In the genomic region with DNA sequence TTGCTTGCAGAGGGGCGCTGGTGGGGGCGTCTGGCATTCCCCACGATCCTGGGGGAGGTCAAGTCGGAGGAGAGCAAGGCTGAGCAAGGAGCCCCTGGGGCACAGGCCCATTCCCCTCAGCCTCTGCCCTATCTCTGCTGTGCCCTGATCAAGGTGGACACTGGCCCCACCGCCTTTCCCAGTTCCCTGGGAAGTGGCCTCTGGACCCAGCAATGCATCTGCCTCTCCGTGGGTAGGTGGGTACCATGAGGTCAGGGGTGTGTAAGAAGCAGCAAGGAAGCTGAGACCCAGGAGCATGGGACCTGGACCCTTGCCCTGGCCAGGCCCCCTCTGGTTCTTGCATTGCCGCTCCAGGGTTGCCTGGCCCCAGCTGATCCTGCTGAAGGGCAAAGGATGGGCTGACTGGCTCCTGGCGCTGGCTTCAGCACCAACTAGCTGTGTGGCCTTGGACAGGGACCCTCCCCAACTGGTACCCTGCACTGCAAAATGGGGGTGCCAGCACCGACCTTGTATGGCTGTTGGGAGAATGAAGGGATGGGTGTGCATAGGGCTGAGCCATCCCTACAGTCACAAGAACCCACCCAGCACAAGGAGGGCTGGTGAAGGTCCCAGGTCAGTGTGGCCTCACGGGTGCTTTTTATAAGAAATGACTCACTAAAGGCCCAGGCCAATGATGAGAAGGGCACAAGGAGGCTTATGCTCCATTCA, we compare ENCODE assay signal across 15 cellular contexts. TPM values are rescaled to one million over a fixed set of nuclear protein-coding genes. Genes with fewer than 3 reads are reported as not detected.
DNase-seq lines count a peak whose midpoint lies in the region; FAIRE-seq and TF ChIP-seq lines count a peak whose summit lies in the region.
"Had no signal": no experiment of that assay in that cellular context is flagged by ENCODE, and none has a peak within 500 bp of the region (broad histone marks: within the 10 kb centered on the region; RNA-seq: fewer than 3 reads in every experiment).

No MANE protein-coding gene starts in this region.

- FAIRE-seq in kidney (lab: Jason Lieb, UNC) = no peak

- peaks cover 8% of the 10 kb centered on the region for H3K4me1 Mint-ChIP-seq in activated naive CD4-positive, alpha-beta T cell treated with anti-CD3 and anti-CD28 coated beads for 36 hours (ENCODE audit: low read depth)

- H3K9me3 Mint-ChIP-seq in activated naive CD4-positive, alpha-beta T cell treated with anti-CD3 and anti-CD28 coated beads for 36 hours = no peaks in the 10 kb centered on the region

- H3K9me3 ChIP-seq in kidney (ENCODE audit: control insufficient read depth in 1 of 2, low read length in 2 of 2) (no peaks in the 10 kb centered on the region), skeletal muscle tissue (ENCODE audit: control insufficient read depth in 3 of 3, low read length in 3 of 3) (no peaks in the 10 kb centered on the region)

- no peaks in the 10 kb centered on the region for H3K36me3 Mint-ChIP-seq in activated naive CD4-positive, alpha-beta T cell treated with anti-CD3 and anti-CD28 coated beads for 36 hours (ENCODE audit: low read depth)

- no peaks in the 10 kb centered on the region for H3K27me3 Mint-ChIP-seq in activated naive CD4-positive, alpha-beta T cell treated with anti-CD3 and anti-CD28 coated beads for 36 hours (ENCODE audit: low read depth)

- H3K27me3 ChIP-seq in skeletal muscle tissue (ENCODE audit: control insufficient read depth in 3 of 3, insufficient read depth in 3 of 3, low read length in 3 of 3) = no peaks in the 10 kb centered on the region

- intact Hi-C loops in activated naive CD4-positive, alpha-beta T cell treated with anti-CD3 and anti-CD28 coated beads for 36 hours (cut with micrococcal nuclease) = loop anchor here (5.0 kb wide), 1 partner anchor 494 kb away; a partner anchor contains a TSS
- intact Hi-C loops in kidney (cut with DNase I) = no loop called here

- H3K27ac ChIP-seq in kidney (ENCODE audit: low read depth in 2 of 2, low read length in 2 of 2) (no peak overlapping the region), skeletal muscle tissue (ENCODE audit: low read depth, low read length) (peak overlapping the region; percentile 47)

- no peak for TF ChIP-seq CTCF in kidney (IDR thresholded peaks at IDR 0.05; ENCODE audit: borderline replicate concordance, extremely low read depth, insufficient read depth)

- no peak overlapping the region for H3K9ac ChIP-seq in kidney (ENCODE audit: low read length in 2 of 2)
- H3K9ac ChIP-seq in skeletal muscle tissue (ENCODE audit: low read depth in 1 of 3, low read length in 3 of 3) = peak overlapping the region in 1 of 3 donors; percentile 57

- DNase-seq in activated naive CD4-positive, alpha-beta T cell treated with anti-CD3 and anti-CD28 coated beads for 36 hours = no peak
- DNase-seq in activated naive CD4-positive, alpha-beta T cell (lab: John Stamatoyannopoulos, UW) = no peak
- DNase-seq in M059J (ENCODE audit: low read depth) (peak; percentile 26), kidney (peak; percentile 74), NCI-H187 (lab: John Stamatoyannopoulos, UW) (no peak), GOT3 (lab: John Stamatoyannopoulos, UW) (no peak), A172 (ENCODE audit: low spot score) (no peak)
- DNase-seq: AML-193; Kasumi-1; NCI-H2081 treated with DMSO at 0.1 percent for 48 hours; stimulated activated CD4-positive, alpha-beta T cell treated with anti-CD3 and anti-CD28 coated beads, Interleukin-4, amount 100 ng/mL, for 24 hours; stimulated activated naive CD4-positive, alpha-beta T cell treated with Interleukin-2 at 50 U/mL for 16 hours had no signal

- peak overlapping the region; percentile 69 for H3K4me3 Mint-ChIP-seq in activated naive CD4-positive, alpha-beta T cell treated with anti-CD3 and anti-CD28 coated beads for 36 hours

- CTCF ChIA-PET in activated naive CD4-positive, alpha-beta T cell treated with anti-CD3 and anti-CD28 coated beads for 36 hours (lab: Charles Lee) = interaction anchor here (0.6 to 3.9 kb wide), 18 partner anchors 10 to 91 kb away, joined by 3 to 26 read pairs (median 5); a partner anchor contains a TSS

- H3K36me3 ChIP-seq in kidney (ENCODE audit: control insufficient read depth in 1 of 2, insufficient read depth in 2 of 2, low read length in 2 of 2) = peaks cover 0 to 4% of the 10 kb centered on the region in 2 donors
- peaks cover 0 to 8% (median 5%) of the 10 kb centered on the region in 3 donors for H3K36me3 ChIP-seq in skeletal muscle tissue (ENCODE audit: control insufficient read depth in 3 of 3, insufficient read depth in 3 of 3, low read length in 3 of 3)

- H3K27ac Mint-ChIP-seq in activated naive CD4-positive, alpha-beta T cell treated with anti-CD3 and anti-CD28 coated beads for 36 hours = no peak overlapping the region

- H3K4me1 ChIP-seq in kidney (ENCODE audit: control insufficient read depth in 1 of 2, insufficient read depth in 1 of 2, low read depth in 1 of 2, low read length in 2 of 2) = peaks cover 5 to 33% of the 10 kb centered on the region in 2 donors
- H3K4me1 ChIP-seq in skeletal muscle tissue (ENCODE audit: control insufficient read depth in 3 of 3, insufficient read depth in 3 of 3, low read length in 3 of 3) = peaks cover 28 to 51% (median 36%) of the 10 kb centered on the region in 3 donors

- H3K4me3 ChIP-seq in kidney (ENCODE audit: low read length in 2 of 2) (no peak overlapping the region), skeletal muscle tissue (ENCODE audit: low read length in 3 of 3) (no peak overlapping the region)

RNA-seq across cellular contexts. Expression of a gene that starts 19.6 kb away (rescaled TPM):
- total RNA-seq in activated naive CD4-positive, alpha-beta T cell treated with anti-CD3 and anti-CD28 coated beads for 36 hours = 1 to 10 TPM; 8.9 to 9.8 TPM
- 5.0 and 18.8 TPM in 2 replicates for total RNA-seq in M059J (2014; rRNA removed; shearing (Covaris generic))
- total RNA-seq in kidney = 152 TPM
- polyA plus RNA-seq in kidney (ENCODE audit: insufficient read depth, low read depth, low replicate concordance) = 88.5 TPM
- 30.8 TPM for total RNA-seq in skeletal muscle tissue
- total RNA-seq in A172 (2014; rRNA removed; shearing (Covaris generic)) = 34.7 and 37.5 TPM in 2 replicates

RNA-seq across cellular contexts. Expression of a gene that starts 36.5 kb away (rescaled TPM):
- total RNA-seq in activated naive CD4-positive, alpha-beta T cell treated with anti-CD3 and anti-CD28 coated beads for 36 hours = not detected
- total RNA-seq in M059J (2014; rRNA removed; shearing (Covaris generic)) = not detected in 2 replicates
- total RNA-seq in kidney = not detected
- polyA plus RNA-seq in kidney (ENCODE audit: insufficient read depth, low read depth, low replicate concordance) = 1.0 TPM
- 0.52 TPM for total RNA-seq in skeletal muscle tissue
- total RNA-seq in A172 (2014; rRNA removed; shearing (Covaris generic)) = 0.24 TPM in 1 of 2 replicates, not detected in the other
- total RNA-seq: esophagus mucosa, renal cortical epithelial cell had no signal

RNA-seq across cellular contexts. Expression of a gene that starts 47.7 kb away (rescaled TPM):
- total RNA-seq in activated naive CD4-positive, alpha-beta T cell treated with anti-CD3 and anti-CD28 coated beads for 36 hours = 10 to 100 TPM; 82.4 to 85.0 TPM
- total RNA-seq in M059J (2014; rRNA removed; shearing (Covaris generic)) = 25.9 and 39.5 TPM in 2 replicates
- total RNA-seq in kidney (60.4 TPM), skeletal muscle tissue (39.7 TPM)
- 34.2 TPM for polyA plus RNA-seq in kidney (ENCODE audit: insufficient read depth, low read depth, low replicate concordance)
- total RNA-seq in A172 (2014; rRNA removed; shearing (Covaris generic)) = 31.0 and 31.3 TPM in 2 replicates

Comparison
In these comparisons a context has a peak if more than half of its experiments do, and no peak if none do; other contexts are left out.
1. DNase-seq: peak in M059J (single experiment) and kidney (single experiment); none in activated naive CD4-positive, alpha-beta T cell treated with anti-CD3 and anti-CD28 coated beads for 36 hours (single experiment), activated naive CD4-positive, alpha-beta T cell (0 of 4), NCI-H187 (0 of 2), GOT3 (single experiment) and A172 (single experiment).